Comparison of ENCODE assay signal across 9 cellular contexts in genomic region chr22:46064236-46064965, GRCh38.
DNase-seq lines count a peak whose midpoint lies in the region; ATAC-seq and TF ChIP-seq lines count a peak whose summit lies in the region.
"Had no signal": no experiment of that assay in that cellular context is flagged by ENCODE, and none has a peak within 500 bp of the region (broad histone marks: within the 10 kb centered on the region; RNA-seq: fewer than 3 reads in every experiment).

No MANE protein-coding gene starts in this region.

- no peak overlapping the region for H3K27ac ChIP-seq in CD4-positive, alpha-beta T cell (ENCODE audit: low read depth, low read length)
- peak overlapping the region; percentile 99 for H3K27ac ChIP-seq in RWPE2 (ENCODE audit: poor library complexity, severe bottlenecking)
- peak overlapping the region; percentile 94 to 100 (median 100) for H3K27ac ChIP-seq in sigmoid colon

- H3K9me3 ChIP-seq in CD4-positive, alpha-beta T cell (ENCODE audit: control insufficient read depth, low read length) = no peaks in the 10 kb centered on the region
- no peaks in the 10 kb centered on the region for H3K9me3 ChIP-seq in RWPE2 (ENCODE audit: severe bottlenecking)
- no peaks in the 10 kb centered on the region for H3K9me3 ChIP-seq in sigmoid colon

- no peak for TF ChIP-seq CTCF in CD4-positive, alpha-beta T cell (IDR thresholded peaks at IDR 0.05)
- no peak for TF ChIP-seq CTCF in RWPE2 (IDR thresholded peaks at IDR 0.05; ENCODE audit: poor library complexity, severe bottlenecking)
- no peak for TF ChIP-seq CTCF in fibroblast of villous mesenchyme (IDR thresholded peaks at IDR 0.05; ENCODE audit: insufficient read depth, low read depth, low read length)
- TF ChIP-seq CTCF in sigmoid colon (IDR thresholded peaks at IDR 0.05) = no peak
- no peak for TF ChIP-seq CTCF in GM13976 (IDR thresholded peaks at IDR 0.05; ENCODE audit: borderline replicate concordance, control extremely low read depth, extremely low read depth, insufficient read depth, missing control alignments)

- TF ChIP-seq POLR2A in sigmoid colon (IDR thresholded peaks at IDR 0.05) = no peak

- peak in 1 of 10 experiments; percentile 23 for DNase-seq in CD4-positive, alpha-beta T cell
- DNase-seq in RWPE2 (ENCODE audit: low spot score) (no peak), fibroblast of villous mesenchyme (ENCODE audit: low read depth) (peak; percentile 27), sigmoid colon (peak; percentile 63), GM13976 (ENCODE audit: low spot score) (no peak)
- DNase-seq in activated CD4-positive, alpha-beta T cell treated with anti-CD3 and anti-CD28 coated beads, Interleukin-2, amount 10 ng/mL, durations not matched to agents 7 days and 5 days = no peak
- DNase-seq: GOT3 had no signal

- no peaks in the 10 kb centered on the region for H3K9me3 Mint-ChIP-seq in CD4-positive, alpha-beta T cell
- no peaks in the 10 kb centered on the region for H3K9me3 Mint-ChIP-seq in activated CD4-positive, alpha-beta T cell treated with anti-CD3 and anti-CD28 coated beads, Interleukin-2, amount 10 ng/mL, durations not matched to agents 7 days and 5 days

- WGBS in sigmoid colon, 2 donors = 81 to 83% methylated on average over 28 of the region's 28 CpGs

- no peaks in the 10 kb centered on the region for H3K27me3 Mint-ChIP-seq in CD4-positive, alpha-beta T cell
- no peaks in the 10 kb centered on the region for H3K27me3 Mint-ChIP-seq in activated CD4-positive, alpha-beta T cell treated with anti-CD3 and anti-CD28 coated beads, Interleukin-2, amount 10 ng/mL, durations not matched to agents 7 days and 5 days

- peak overlapping the region; percentile 54 for H3K27ac Mint-ChIP-seq in CD4-positive, alpha-beta T cell
- no peak overlapping the region for H3K27ac Mint-ChIP-seq in activated CD4-positive, alpha-beta T cell treated with anti-CD3 and anti-CD28 coated beads, Interleukin-2, amount 10 ng/mL, durations not matched to agents 7 days and 5 days

- no peak for ATAC-seq in CD4-positive, alpha-beta T cell (ENCODE audit: poor library complexity)
- ATAC-seq in RWPE2 (ENCODE audit: low read depth) (0 out of 3 replicates have a peak, but pooled peaks have one; percentile 5), GM21528 (IDR thresholded peaks at IDR 0.05; ENCODE audit: low FRiP score, unreplicated experiment) (no peak), GM19467 (IDR thresholded peaks at IDR 0.05; ENCODE audit: unreplicated experiment) (no peak)

- POLR2A ChIA-PET in CD4-positive, alpha-beta T cell (lab: Charles Lee) = no interaction called here
- POLR2A ChIA-PET in activated CD4-positive, alpha-beta T cell treated with anti-CD3 and anti-CD28 coated beads, Interleukin-2, amount 10 ng/mL, durations not matched to agents 7 days and 5 days (lab: Charles Lee) = no interaction called here

- no peak for TF ChIP-seq EP300 in sigmoid colon (IDR thresholded peaks at IDR 0.05)

- H3K36me3 ChIP-seq in RWPE2 (ENCODE audit: low read depth) (no peaks in the 10 kb centered on the region), sigmoid colon (no peaks in the 10 kb centered on the region)

- peaks cover 51% of the 10 kb centered on the region for H3K4me1 Mint-ChIP-seq in CD4-positive, alpha-beta T cell (ENCODE audit: low read depth)
- peaks cover 36% of the 10 kb centered on the region for H3K4me1 Mint-ChIP-seq in activated CD4-positive, alpha-beta T cell treated with anti-CD3 and anti-CD28 coated beads, Interleukin-2, amount 10 ng/mL, durations not matched to agents 7 days and 5 days

- H3K4me1 ChIP-seq in RWPE2 (ENCODE audit: insufficient read depth, poor library complexity, severe bottlenecking) = peaks cover 36% of the 10 kb centered on the region
- peaks cover 0 to 93% (median 90%) of the 10 kb centered on the region in 4 donors for H3K4me1 ChIP-seq in sigmoid colon

- in situ Hi-C loops in GM13976 (cut with MboI; ENCODE audit: low sequenced_read_pairs, unreplicated experiment) = no loop called here

- CTCF ChIA-PET in CD4-positive, alpha-beta T cell (lab: Charles Lee) = interaction anchor here (1.5 kb wide), 1 partner anchor 11 kb away, joined by 3 read pairs; no protein-coding TSS in a partner anchor
- CTCF ChIA-PET in activated CD4-positive, alpha-beta T cell treated with anti-CD3 and anti-CD28 coated beads, Interleukin-2, amount 10 ng/mL, durations not matched to agents 7 days and 5 days (lab: Charles Lee) = no interaction called here

- peaks cover 7% of the 10 kb centered on the region for H3K36me3 Mint-ChIP-seq in CD4-positive, alpha-beta T cell (ENCODE audit: low read depth)
- H3K36me3 Mint-ChIP-seq in activated CD4-positive, alpha-beta T cell treated with anti-CD3 and anti-CD28 coated beads, Interleukin-2, amount 10 ng/mL, durations not matched to agents 7 days and 5 days (ENCODE audit: low read depth) = peaks cover 3% of the 10 kb centered on the region

- H3K4me3 ChIP-seq in RWPE2 (ENCODE audit: severe bottlenecking) (peak overlapping the region; percentile 64), fibroblast of villous mesenchyme (ENCODE audit: low read depth, low read length) (no peak overlapping the region), sigmoid colon (peak overlapping the region in 3 of 4 donors; percentile 14 to 30 (median 24))

- intact Hi-C loops in CD4-positive, alpha-beta T cell (cut with DNase I, micrococcal nuclease) = no loop called here
- intact Hi-C loops in sigmoid colon (cut with DNase I) = no loop called here

- no peaks in the 10 kb centered on the region for H3K27me3 ChIP-seq in CD4-positive, alpha-beta T cell (ENCODE audit: control insufficient read depth, insufficient read depth, low read length)
- no peaks in the 10 kb centered on the region for H3K27me3 ChIP-seq in RWPE2 (ENCODE audit: insufficient read depth, poor library complexity, severe bottlenecking)
- no peaks in the 10 kb centered on the region for H3K27me3 ChIP-seq in sigmoid colon

- no peak overlapping the region for H3K4me3 Mint-ChIP-seq in CD4-positive, alpha-beta T cell
- no peak overlapping the region for H3K4me3 Mint-ChIP-seq in activated CD4-positive, alpha-beta T cell treated with anti-CD3 and anti-CD28 coated beads, Interleukin-2, amount 10 ng/mL, durations not matched to agents 7 days and 5 days

Comparison
In these comparisons a context has a peak if more than half of its experiments do, and no peak if none do; other contexts are left out.
1. DNase-seq: peak in fibroblast of villous mesenchyme (single experiment) and sigmoid colon (single experiment); none in RWPE2 (single experiment), GM13976 (single experiment) and activated CD4-positive, alpha-beta T cell treated with anti-CD3 and anti-CD28 coated beads, Interleukin-2, amount 10 ng/mL, durations not matched to agents 7 days and 5 days (single experiment).